14 cellular contexts compared by ENCODE assay signal in the genomic region with DNA sequence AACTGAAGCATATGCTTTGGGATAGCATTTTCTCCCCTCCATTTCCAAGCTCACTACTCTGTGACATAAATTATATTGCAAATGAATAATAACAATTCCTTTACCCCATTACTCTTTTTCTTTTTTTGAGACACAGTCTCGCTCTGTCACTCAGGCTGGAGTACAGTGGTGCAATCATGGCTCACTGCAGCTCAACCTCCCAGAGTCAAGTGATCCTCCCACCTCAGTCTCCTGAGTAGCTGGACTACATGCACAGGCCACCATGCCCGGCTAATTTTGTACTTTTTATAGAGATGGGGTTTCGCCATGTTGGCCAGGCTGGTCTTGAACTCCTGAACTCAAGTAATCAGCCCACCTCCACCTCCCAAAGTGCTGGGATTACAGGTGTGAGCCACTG.
"Had no signal": no experiment of that assay in that cellular context is flagged by ENCODE, and none has a peak within 500 bp of the region (broad histone marks: within the 10 kb centered on the region; RNA-seq: fewer than 3 reads in every experiment).

No MANE protein-coding gene starts in this region.

- H3K4me2 ChIP-seq: KMS-11, PC-9 had no signal

- H3K27ac Mint-ChIP-seq: activated CD4-positive, alpha-beta memory T cell treated with anti-CD3 and anti-CD28 coated beads for 36 hours; activated CD4-positive, alpha-beta T cell treated with anti-CD3 and anti-CD28 coated beads, Interleukin-2, amount 10 ng/mL, durations not matched to agents 7 days and 5 days; activated naive CD8-positive, alpha-beta T cell; IgD-negative memory B cell had no signal

- H3K9ac ChIP-seq: KMS-11 had no signal

- H3K4me1 Mint-ChIP-seq: IgD-negative memory B cell, T-helper 17 cell had no signal

- DNase-seq: activated CD4-positive, alpha-beta memory T cell treated with anti-CD3 and anti-CD28 coated beads for 36 hours; activated CD4-positive, CD25-positive, alpha-beta regulatory T cell; activated CD8-positive, alpha-beta memory T cell treated with anti-CD3 and anti-CD28 coated beads for 24 hours; activated effector memory CD4-positive, alpha-beta T cell treated with anti-CD3 and anti-CD28 coated beads, Interleukin-2, amount 50 U/mL, for 16 hours; activated naive CD4-positive, alpha-beta T cell treated with Interleukin-2 at 50 U/mL for 16 hours; activated T-cell treated with anti-CD3 and anti-CD28 coated beads, Interleukin-2, amount 50 U/mL, for 4 hours; SIG-M5; T-helper 17 cell; T-helper 9 cell had no signal

- H3K27ac ChIP-seq: KMS-11, PC-9 had no signal

- H2AFZ ChIP-seq: PC-9 had no signal

- H3K4me3 Mint-ChIP-seq: activated CD4-positive, alpha-beta memory T cell treated with anti-CD3 and anti-CD28 coated beads for 36 hours; activated CD4-positive, alpha-beta T cell treated with anti-CD3 and anti-CD28 coated beads, Interleukin-2, amount 10 ng/mL, durations not matched to agents 7 days and 5 days; activated naive CD8-positive, alpha-beta T cell; activated T-cell treated with anti-CD3 and anti-CD28 coated beads, Interleukin-2, amount 50 U/mL, for 4 hours; T-helper 17 cell had no signal

- H3K36me3 Mint-ChIP-seq: activated CD4-positive, alpha-beta memory T cell treated with anti-CD3 and anti-CD28 coated beads for 36 hours; activated naive CD8-positive, alpha-beta T cell; IgD-negative memory B cell had no signal

- H3K4me3 ChIP-seq: PC-9 had no signal

- H3K9me3 Mint-ChIP-seq: activated CD4-positive, alpha-beta memory T cell treated with anti-CD3 and anti-CD28 coated beads for 36 hours; activated CD4-positive, alpha-beta T cell treated with anti-CD3 and anti-CD28 coated beads, Interleukin-2, amount 10 ng/mL, durations not matched to agents 7 days and 5 days; activated T-cell treated with anti-CD3 and anti-CD28 coated beads, Interleukin-2, amount 50 U/mL, for 4 hours; IgD-negative memory B cell had no signal
